Comparison of ENCODE assay signal across 8 cellular contexts in the genomic region with DNA sequence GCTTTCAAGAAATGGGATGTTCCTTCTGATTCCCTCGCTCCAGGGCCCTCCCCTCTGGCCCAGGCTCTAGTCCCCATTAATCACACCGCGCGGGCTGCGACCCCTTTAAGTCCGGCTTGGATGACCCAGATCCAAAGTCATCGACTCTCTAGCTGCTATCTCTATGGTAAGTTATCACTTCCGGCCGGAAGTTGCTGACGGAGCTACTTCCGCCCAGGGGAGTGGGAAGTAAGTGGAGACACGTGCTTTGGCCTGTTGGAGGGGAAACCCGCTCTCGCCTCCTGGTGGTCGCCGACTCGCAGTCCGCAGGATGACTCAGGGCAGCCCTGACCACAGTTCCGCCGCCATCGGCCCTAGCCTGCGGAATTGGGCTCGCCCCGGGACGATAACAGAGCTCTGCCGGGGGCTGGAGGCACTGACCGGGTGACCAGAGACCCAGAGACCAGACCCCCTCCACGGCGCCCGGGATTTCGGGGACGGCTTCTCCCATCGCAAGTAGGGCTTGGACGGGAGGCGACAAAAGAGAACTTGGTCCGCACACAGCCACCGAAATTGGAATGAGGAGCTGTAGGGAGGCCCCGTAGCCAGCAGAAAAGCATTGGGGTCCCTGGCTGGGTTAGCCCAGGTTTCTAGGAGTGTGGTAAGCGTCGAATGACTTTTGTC. TPM values are rescaled to one million over a fixed set of nuclear protein-coding genes. Genes with fewer than 3 reads are reported as not detected.
DNase-seq lines count a peak whose midpoint lies in the region; ATAC-seq and TF ChIP-seq lines count a peak whose summit lies in the region.

No MANE protein-coding gene starts in this region.

- H3K9me3 ChIP-seq in colonic mucosa, result no peaks in the 10 kb centered on the region

- H3K27ac ChIP-seq in colonic mucosa, result peak overlapping the region; percentile 72

- H3K4me3 ChIP-seq in colonic mucosa, result peak overlapping the region; percentile 90

- peak in 13 of 14 donors; percentile 72 to 91 (median 87) for DNase-seq in C1 segment of cervical spinal cord (lab: John Stamatoyannopoulos, UW)
- DNase-seq in GM19240 (ENCODE audit: insufficient read length, low spot score), result peak; percentile 95
- DNase-seq in NCI-H524 (lab: John Stamatoyannopoulos, UW), result peak; percentile 99 to 100
- DNase-seq in activated CD4-positive, alpha-beta T cell treated with anti-CD3 and anti-CD28 coated beads for 48 hours, result peak; percentile 90
- peak; percentile 88 for DNase-seq in colonic mucosa
- peak; percentile 99 for DNase-seq in left kidney (ENCODE audit: low read depth, low spot score)
- peak; percentile 89 for DNase-seq in stimulated activated CD4-positive, alpha-beta T cell treated with anti-CD3 and anti-CD28 coated beads, Interleukin-1b, Interleukin-23, amount 100 ng/mL, for 48 hours

- H3K4me1 ChIP-seq in colonic mucosa, result peaks cover 4% of the 10 kb centered on the region

- H3K36me3 ChIP-seq in colonic mucosa, result no peaks in the 10 kb centered on the region

- peak; percentile 74 for ATAC-seq in HG03460 (IDR thresholded peaks at IDR 0.05; ENCODE audit: unreplicated experiment)

- peak overlapping the region; percentile 80 to 93 for H3K9ac ChIP-seq in colonic mucosa (ENCODE audit: low read depth in 2 of 2, low read length in 2 of 2)

- H3K27me3 ChIP-seq in colonic mucosa, result no peaks in the 10 kb centered on the region

- peak; percentile 35 for TF ChIP-seq CTCF in colonic mucosa (IDR thresholded peaks at IDR 0.05)

- intact Hi-C loops in colonic mucosa (cut with DNase I), result no loop called here

RNA-seq across cellular contexts. Expression of gene SEC14L1, which starts 52.2 kb away (rescaled TPM):
- 10 to 100 TPM; 31.0 to 38.8 TPM for total RNA-seq in colonic mucosa

Comparison
In these comparisons a context has a peak if more than half of its experiments do, and no peak if none do; other contexts are left out.
1. Peak in every context shown above with its lines: DNase-seq, ATAC-seq, H3K4me3 ChIP-seq and H3K27ac ChIP-seq.